ENCODE assay signal across 22 cellular contexts in the genomic region with DNA sequence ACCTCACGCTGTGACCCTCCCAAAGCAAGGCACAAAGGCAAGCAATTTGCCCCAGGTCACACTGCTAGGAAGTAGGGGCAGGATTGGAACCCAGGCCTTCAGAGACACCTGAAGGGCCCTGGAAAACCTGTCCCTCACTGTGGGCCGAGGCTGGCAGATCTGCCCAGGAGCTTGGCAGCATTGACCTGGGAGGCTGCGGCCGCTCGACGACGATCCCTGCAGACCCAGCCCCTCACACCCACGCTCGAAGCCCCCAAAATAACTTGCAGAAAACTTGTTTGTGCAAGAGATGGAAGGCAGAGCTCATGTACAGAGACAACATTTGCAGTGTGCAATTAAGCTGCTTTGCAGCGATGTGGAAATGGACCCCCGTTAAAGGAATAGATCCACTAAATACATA.
"Had no signal": no experiment of that assay in that cellular context is flagged by ENCODE, and none has a peak within 500 bp of the region (broad histone marks: within the 10 kb centered on the region; RNA-seq: fewer than 3 reads in every experiment).

No MANE protein-coding gene starts in this region.

- ATAC-seq: HepG2 had no signal

- H3K27ac ChIP-seq: SJSA1, SK-N-MC had no signal

- H3K4me3 ChIP-seq: MG63, SJSA1, SK-N-MC had no signal

- H3K36me3 ChIP-seq: MG63, SJSA1 had no signal

- DNase-seq: IMR-90, Karpas-422, KG1, MG63, NCI-H1092, NCI-H1105 treated with DMSO at 0.1 percent for 48 hours, NCI-H1417 treated with DMSO at 0.1 percent for 48 hours, NCI-H146, NCI-H1694 treated with DMSO at 0.1 percent for 48 hours, NCI-H1930, NCI-H2081, NCI-H2171, NCI-H226, NCI-H446, NCI-H510A, NCI-H524 treated with DMSO at 0.1 percent for 48 hours, NCI-H69, NCI-H774, SIG-M5 had no signal

- H3K27me3 ChIP-seq: MG63, SJSA1 had no signal

- H3K9me3 ChIP-seq: MG63, SJSA1 had no signal
